Comparison of ENCODE assay signal across 15 cellular contexts in genomic region chr15:40450047-40450446, GRCh38. TPM values are rescaled to one million over a fixed set of nuclear protein-coding genes. Genes with fewer than 3 reads are reported as not detected.
DNase-seq lines count a peak whose midpoint lies in the region; ATAC-seq, FAIRE-seq and TF ChIP-seq lines count a peak whose summit lies in the region.
"Had no signal": no experiment of that assay in that cellular context is flagged by ENCODE, and none has a peak within 500 bp of the region (broad histone marks: within the 10 kb centered on the region; RNA-seq: fewer than 3 reads in every experiment).

No MANE protein-coding gene starts in this region.

- H3K27me3 Mint-ChIP-seq in activated CD8-positive, alpha-beta T cell treated with anti-CD3 and anti-CD28 coated beads for 36 hours, result no peaks in the 10 kb centered on the region
- no peaks in the 10 kb centered on the region for H3K27me3 Mint-ChIP-seq in activated CD8-positive, alpha-beta T cell treated with anti-CD3 and anti-CD28 coated beads, Interleukin-2, amount 10 ng/mL, durations not matched to agents 7 days and 5 days (ENCODE audit: low read depth)
- H3K27me3 Mint-ChIP-seq in T-helper 17 cell, result no peaks in the 10 kb centered on the region
- no peaks in the 10 kb centered on the region for H3K27me3 Mint-ChIP-seq in naive thymus-derived CD4-positive, alpha-beta T cell

- no peak for TF ChIP-seq POLR2A in H54 (IDR thresholded peaks at IDR 0.05; ENCODE audit: low read depth, low read length)

- CTCF ChIA-PET in activated CD8-positive, alpha-beta T cell treated with anti-CD3 and anti-CD28 coated beads for 36 hours (lab: Charles Lee), result interaction anchor here (1.1 to 3.7 kb wide), 6 partner anchors 8 to 113 kb away, joined by 3 to 23 read pairs (median 4); partner anchors contain the start of gene BAHD1
- CTCF ChIA-PET in activated CD8-positive, alpha-beta T cell treated with anti-CD3 and anti-CD28 coated beads, Interleukin-2, amount 10 ng/mL, durations not matched to agents 7 days and 5 days (lab: Charles Lee), result interaction anchor here (1.4 to 2.9 kb wide), 3 partner anchors 10 to 127 kb away, joined by 5 to 16 read pairs (median 5); partner anchors contain the start of genes BAHD1 and INAFM2
- CTCF ChIA-PET in naive thymus-derived CD4-positive, alpha-beta T cell (lab: Charles Lee), result interaction anchor here (0.7 to 1.9 kb wide), 6 partner anchors 7 to 127 kb away, joined by 3 to 7 read pairs (median 4); partner anchors contain the start of gene BAHD1
- CTCF ChIA-PET in GM10248 (lab: Yijun Ruan, JAX) (interaction anchor here (1.0 to 2.0 kb wide), 8 partner anchors 8 to 127 kb away, joined by 3 to 9 read pairs (median 4); no protein-coding TSS in a partner anchor), RWPE1 (lab: Yijun Ruan, JAX) (interaction anchor here (0.5 to 0.8 kb wide), 2 partner anchors 140 to 141 kb away, joined by 3 to 6 read pairs; no protein-coding TSS in a partner anchor)

- peak overlapping the region; percentile 16 for H3K27ac Mint-ChIP-seq in activated CD8-positive, alpha-beta T cell treated with anti-CD3 and anti-CD28 coated beads for 36 hours
- H3K27ac Mint-ChIP-seq in activated CD8-positive, alpha-beta T cell treated with anti-CD3 and anti-CD28 coated beads, Interleukin-2, amount 10 ng/mL, durations not matched to agents 7 days and 5 days, result no peak overlapping the region
- H3K27ac Mint-ChIP-seq in T-helper 17 cell, result peak overlapping the region; percentile 81
- H3K27ac Mint-ChIP-seq in naive thymus-derived CD4-positive, alpha-beta T cell, result peak overlapping the region in 8 of 9 donors; percentile 46 to 96 (median 80)

- H3K4me1 ChIP-seq in naive thymus-derived CD4-positive, alpha-beta T cell (ENCODE audit: control insufficient read depth in 2 of 2, insufficient read depth in 2 of 2, low read length in 2 of 2), result peaks cover 32 to 45% of the 10 kb centered on the region in 2 donors

- no peak for DNase-seq in activated CD8-positive, alpha-beta T cell treated with anti-CD3 and anti-CD28 coated beads for 36 hours
- no peak for DNase-seq in activated CD8-positive, alpha-beta T cell treated with anti-CD3 and anti-CD28 coated beads, Interleukin-2, amount 10 ng/mL, durations not matched to agents 7 days and 5 days
- DNase-seq in GM19239 (ENCODE audit: insufficient read length, low spot score) (no peak), T-helper 17 cell (no peak), GM10248 (ENCODE audit: extremely low spot score) (no peak), RWPE1 (ENCODE audit: low spot score) (no peak), H54 (ENCODE audit: insufficient read length, low spot score) (no peak)
- DNase-seq in naive thymus-derived CD4-positive, alpha-beta T cell, result no peak
- DNase-seq: C1 segment of cervical spinal cord, DMS79 treated with DMSO at 0.1 percent for 48 hours, GDM1, Karpas-422, NCI-H1930, NCI-H524, SIG-M5 had no signal

- TF ChIP-seq CTCF in activated CD8-positive, alpha-beta T cell treated with anti-CD3 and anti-CD28 coated beads for 36 hours (IDR thresholded peaks at IDR 0.05), result no peak
- TF ChIP-seq CTCF in GM10248 (IDR thresholded peaks at IDR 0.05; ENCODE audit: control extremely low read depth, extremely low read depth, low read depth, missing control alignments) (no peak), RWPE1 (conservative IDR thresholded peaks at IDR 0.05; ENCODE audit: low read depth) (no peak)

- intact Hi-C loops in activated CD8-positive, alpha-beta T cell treated with anti-CD3 and anti-CD28 coated beads for 36 hours (cut with micrococcal nuclease), result loop anchor here (5.0 kb wide), 1 partner anchor 42 kb away; no protein-coding TSS in a partner anchor
- intact Hi-C loops in naive thymus-derived CD4-positive, alpha-beta T cell (cut with micrococcal nuclease), result loop anchor here in 1 of 2 donors (5.0 kb wide), 1 partner anchor 57 kb away; no protein-coding TSS in a partner anchor

- no peak overlapping the region for H3K27ac ChIP-seq in naive thymus-derived CD4-positive, alpha-beta T cell (ENCODE audit: low read depth, low read length)
- H3K27ac ChIP-seq in RWPE1, result no peak overlapping the region

- no peaks in the 10 kb centered on the region for H3K9me3 Mint-ChIP-seq in activated CD8-positive, alpha-beta T cell treated with anti-CD3 and anti-CD28 coated beads for 36 hours
- H3K9me3 Mint-ChIP-seq in activated CD8-positive, alpha-beta T cell treated with anti-CD3 and anti-CD28 coated beads, Interleukin-2, amount 10 ng/mL, durations not matched to agents 7 days and 5 days (ENCODE audit: insufficient read depth), result no peaks in the 10 kb centered on the region
- H3K9me3 Mint-ChIP-seq in naive thymus-derived CD4-positive, alpha-beta T cell, result no peaks in the 10 kb centered on the region

- H3K4me3 ChIP-seq in naive thymus-derived CD4-positive, alpha-beta T cell (ENCODE audit: low read length), result no peak overlapping the region

- no peaks in the 10 kb centered on the region for H3K36me3 ChIP-seq in naive thymus-derived CD4-positive, alpha-beta T cell (ENCODE audit: control insufficient read depth in 2 of 3, insufficient read depth in 3 of 3, low read length in 3 of 3)

- ATAC-seq in activated CD8-positive, alpha-beta T cell treated with anti-CD3 and anti-CD28 coated beads for 36 hours, result no peak
- no peak for ATAC-seq in activated CD8-positive, alpha-beta T cell treated with anti-CD3 and anti-CD28 coated beads, Interleukin-2, amount 10 ng/mL, durations not matched to agents 7 days and 5 days
- ATAC-seq in T-helper 17 cell, result no peak
- ATAC-seq in naive thymus-derived CD4-positive, alpha-beta T cell, result no peak

- peaks cover 2% of the 10 kb centered on the region for H3K36me3 Mint-ChIP-seq in activated CD8-positive, alpha-beta T cell treated with anti-CD3 and anti-CD28 coated beads for 36 hours (ENCODE audit: low read depth)
- H3K36me3 Mint-ChIP-seq in activated CD8-positive, alpha-beta T cell treated with anti-CD3 and anti-CD28 coated beads, Interleukin-2, amount 10 ng/mL, durations not matched to agents 7 days and 5 days (ENCODE audit: low read depth), result peaks cover 2% of the 10 kb centered on the region
- H3K36me3 Mint-ChIP-seq in T-helper 17 cell (ENCODE audit: low read depth), result no peaks in the 10 kb centered on the region
- H3K36me3 Mint-ChIP-seq in naive thymus-derived CD4-positive, alpha-beta T cell, result peaks cover 0 to 3% (median 0%) of the 10 kb centered on the region in 5 donors

- peaks cover 65% of the 10 kb centered on the region for H3K4me1 Mint-ChIP-seq in activated CD8-positive, alpha-beta T cell treated with anti-CD3 and anti-CD28 coated beads for 36 hours (ENCODE audit: low read depth)
- H3K4me1 Mint-ChIP-seq in activated CD8-positive, alpha-beta T cell treated with anti-CD3 and anti-CD28 coated beads, Interleukin-2, amount 10 ng/mL, durations not matched to agents 7 days and 5 days (ENCODE audit: low read depth), result peaks cover 57% of the 10 kb centered on the region
- H3K4me1 Mint-ChIP-seq in T-helper 17 cell, result peaks cover 60% of the 10 kb centered on the region
- H3K4me1 Mint-ChIP-seq in naive thymus-derived CD4-positive, alpha-beta T cell, result peaks cover 53 to 97% (median 85%) of the 10 kb centered on the region in 7 donors

- no peaks in the 10 kb centered on the region for H3K9me3 ChIP-seq in T-helper 17 cell (ENCODE audit: control insufficient read depth, low read length, poor library complexity, severe bottlenecking)
- H3K9me3 ChIP-seq in naive thymus-derived CD4-positive, alpha-beta T cell (ENCODE audit: control insufficient read depth in 2 of 3, low read length in 3 of 3), result no peaks in the 10 kb centered on the region

- POLR2A ChIA-PET in activated CD8-positive, alpha-beta T cell treated with anti-CD3 and anti-CD28 coated beads for 36 hours (lab: Charles Lee), result interaction anchor here (0.7 to 6.7 kb wide), 4 partner anchors 8 to 143 kb away, joined by 3 to 55 read pairs (median 3); partner anchors contain the start of gene BAHD1
- POLR2A ChIA-PET in activated CD8-positive, alpha-beta T cell treated with anti-CD3 and anti-CD28 coated beads, Interleukin-2, amount 10 ng/mL, durations not matched to agents 7 days and 5 days (lab: Charles Lee), result interaction anchor here (4.2 kb wide), 1 partner anchor 8 kb away, joined by 24 read pairs; the partner anchor contains the start of gene BAHD1
- POLR2A ChIA-PET in naive thymus-derived CD4-positive, alpha-beta T cell (lab: Charles Lee), result interaction anchor here (0.7 to 7.2 kb wide), 6 partner anchors 9 to 119 kb away, joined by 3 to 90 read pairs (median 4); partner anchors contain the start of genes BAHD1 and RPUSD2
- POLR2A ChIA-PET in GM10248 (lab: Yijun Ruan, JAX), result interaction anchor here (0.5 kb wide), 1 partner anchor 842 kb away, joined by 3 read pairs; no protein-coding TSS in a partner anchor
- POLR2A ChIA-PET in RWPE1 (lab: Yijun Ruan, JAX; ENCODE audit: low non-redundant PET), result no interaction called here

- FAIRE-seq in GM19239 (lab: Jason Lieb, UNC) (peak; percentile 28), H54 (lab: Jason Lieb, UNC) (no peak)

- H3K4me3 Mint-ChIP-seq in activated CD8-positive, alpha-beta T cell treated with anti-CD3 and anti-CD28 coated beads for 36 hours, result no peak overlapping the region
- H3K4me3 Mint-ChIP-seq in activated CD8-positive, alpha-beta T cell treated with anti-CD3 and anti-CD28 coated beads, Interleukin-2, amount 10 ng/mL, durations not matched to agents 7 days and 5 days, result no peak overlapping the region
- H3K4me3 Mint-ChIP-seq in T-helper 17 cell, result no peak overlapping the region
- H3K4me3 Mint-ChIP-seq in naive thymus-derived CD4-positive, alpha-beta T cell, result peak overlapping the region in 6 of 10 donors; percentile 18 to 51 (median 33)

- H3K27me3 ChIP-seq in naive thymus-derived CD4-positive, alpha-beta T cell (ENCODE audit: control insufficient read depth in 2 of 2, insufficient read depth in 2 of 2, low read length in 2 of 2), result no peaks in the 10 kb centered on the region

RNA-seq across cellular contexts. Expression of gene BAHD1, which starts 9.3 kb away (rescaled TPM):
- total RNA-seq in activated CD8-positive, alpha-beta T cell treated with anti-CD3 and anti-CD28 coated beads for 36 hours, result 10 to 100 TPM; 14.7 to 17.6 TPM
- 10 to 100 TPM; 25.7 to 26.3 TPM for total RNA-seq in activated CD8-positive, alpha-beta T cell treated with anti-CD3 and anti-CD28 coated beads, Interleukin-2, amount 10 ng/mL, durations not matched to agents 7 days and 5 days
- total RNA-seq in T-helper 17 cell, result 10 to 100 TPM; 30.2 to 32.1 TPM
- 10 to 100 TPM; 28.4 to 48.8 (median 31.2) TPM for total RNA-seq in naive thymus-derived CD4-positive, alpha-beta T cell
- 1 to 10 TPM; 2.2 to 3.9 TPM for polyA plus RNA-seq in naive thymus-derived CD4-positive, alpha-beta T cell

RNA-seq across cellular contexts. Expression of gene CHST14, which starts 20.7 kb away (rescaled TPM):
- 1 to 10 TPM; 4.3 to 5.1 TPM for total RNA-seq in activated CD8-positive, alpha-beta T cell treated with anti-CD3 and anti-CD28 coated beads for 36 hours
- 10 to 100 TPM; 12.1 to 12.6 TPM for total RNA-seq in activated CD8-positive, alpha-beta T cell treated with anti-CD3 and anti-CD28 coated beads, Interleukin-2, amount 10 ng/mL, durations not matched to agents 7 days and 5 days
- 1 to 10 TPM; 4.4 to 7.5 TPM for total RNA-seq in T-helper 17 cell
- total RNA-seq in naive thymus-derived CD4-positive, alpha-beta T cell, result 10 to 100 TPM in 3 of 5 experiments, 1 to 10 TPM in 2; 7.3 to 12.5 (median 10.8) TPM
- 1 to 10 TPM in 1 of 2 donors, under 1 TPM in 1; 0.83 to 1.4 TPM for polyA plus RNA-seq in naive thymus-derived CD4-positive, alpha-beta T cell

RNA-seq across cellular contexts. Expression of gene IVD, which starts 44.5 kb away (rescaled TPM):
- 10 to 100 TPM; 56.9 to 65.0 TPM for total RNA-seq in activated CD8-positive, alpha-beta T cell treated with anti-CD3 and anti-CD28 coated beads for 36 hours
- total RNA-seq in activated CD8-positive, alpha-beta T cell treated with anti-CD3 and anti-CD28 coated beads, Interleukin-2, amount 10 ng/mL, durations not matched to agents 7 days and 5 days, result 10 to 100 TPM; 77.7 to 79.9 TPM
- total RNA-seq in T-helper 17 cell, result 10 to 100 TPM; 30.1 to 37.0 TPM
- 10 to 100 TPM; 47.2 to 81.8 (median 64.7) TPM for total RNA-seq in naive thymus-derived CD4-positive, alpha-beta T cell
- polyA plus RNA-seq in naive thymus-derived CD4-positive, alpha-beta T cell, result 10 to 100 TPM; 27.1 to 42.4 TPM

Comparison
In these comparisons a context has a peak if more than half of its experiments do, and no peak if none do; other contexts are left out.
1. H3K4me3 Mint-ChIP-seq: peak in naive thymus-derived CD4-positive, alpha-beta T cell (6 of 10); none in activated CD8-positive, alpha-beta T cell treated with anti-CD3 and anti-CD28 coated beads for 36 hours (single experiment), activated CD8-positive, alpha-beta T cell treated with anti-CD3 and anti-CD28 coated beads, Interleukin-2, amount 10 ng/mL, durations not matched to agents 7 days and 5 days (single experiment) and T-helper 17 cell (single experiment).